In the genomic region with DNA sequence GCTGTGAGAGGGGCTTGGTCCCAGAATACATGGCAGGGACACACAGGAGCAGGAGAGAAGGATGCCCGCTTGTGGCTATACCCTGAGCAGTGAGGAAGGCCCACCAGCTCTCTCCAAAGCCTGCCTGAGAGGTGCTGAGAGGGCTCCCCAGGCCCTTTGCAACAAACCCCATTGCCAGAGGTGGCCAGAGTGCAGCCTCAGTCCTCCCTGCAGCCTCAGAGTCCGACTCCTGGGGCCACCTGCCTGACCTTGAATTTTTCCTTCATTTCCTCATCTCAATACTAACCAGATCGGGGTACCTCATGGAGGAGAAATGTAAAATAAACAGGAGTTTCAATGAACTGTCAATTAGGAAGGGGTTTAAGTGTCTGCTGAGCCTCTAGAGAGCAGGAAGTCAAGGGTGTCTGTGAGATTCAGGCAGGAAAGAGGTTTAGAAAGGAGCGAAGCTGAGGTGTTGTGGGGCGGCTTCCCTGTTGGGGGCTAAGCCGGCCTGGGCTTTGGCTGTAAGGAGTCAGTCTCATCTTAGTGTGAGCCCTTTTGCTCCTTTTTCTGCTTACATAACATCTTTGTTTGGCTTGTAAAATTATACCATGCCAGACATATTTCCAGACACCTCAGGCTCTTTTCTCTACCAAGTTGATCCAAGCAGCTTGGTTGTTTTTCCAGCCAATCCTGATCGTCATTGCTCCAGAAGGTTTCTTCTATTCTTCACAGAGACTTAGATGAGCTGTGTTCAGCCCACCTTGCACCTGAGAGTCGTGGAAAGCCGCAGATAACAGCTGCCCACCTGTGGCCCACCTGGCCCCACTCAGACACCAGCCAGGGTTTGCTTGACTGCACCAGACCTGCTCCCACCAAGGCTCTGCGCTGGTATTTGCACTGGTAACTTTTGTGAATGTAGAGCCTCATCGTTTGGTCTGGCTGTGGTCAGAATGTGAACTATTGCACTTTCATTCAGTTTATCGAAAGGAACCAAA, we compare ENCODE assay signal across 8 cellular contexts. TPM values are rescaled to one million over a fixed set of nuclear protein-coding genes. Genes with fewer than 3 reads are reported as not detected.
DNase-seq lines count a peak whose midpoint lies in the region; ATAC-seq and TF ChIP-seq lines count a peak whose summit lies in the region.

No MANE protein-coding gene starts in this region.

- peaks cover 5% of the 10 kb centered on the region for H3K4me1 ChIP-seq in psoas muscle

- no peak overlapping the region for H3K27ac ChIP-seq in psoas muscle

- intact Hi-C loops in psoas muscle (cut with DNase I) = no loop called here

- H3K27me3 ChIP-seq in psoas muscle (ENCODE audit: insufficient read depth in 3 of 3, low read length in 2 of 3) = no peaks in the 10 kb centered on the region

- DNase-seq in GM10266 (ENCODE audit: extremely low spot score) (peak; percentile 28), choroid plexus epithelial cell (ENCODE audit: low read depth) (peak; percentile 28), NCI-H2171 (lab: John Stamatoyannopoulos, UW) (no peak), SHP77 (lab: John Stamatoyannopoulos, UW) (no peak), omental fat pad (ENCODE audit: low spot score) (no peak), psoas muscle (no peak)

- H3K4me3 ChIP-seq in choroid plexus epithelial cell (ENCODE audit: low read depth, low read length) (no peak overlapping the region), psoas muscle (no peak overlapping the region)

- ATAC-seq in GM21367 (IDR thresholded peaks at IDR 0.05; ENCODE audit: unreplicated experiment) (peak; percentile 73), HG03521 (IDR thresholded peaks at IDR 0.05; ENCODE audit: unreplicated experiment) (peak; percentile 70), omental fat pad (ENCODE audit: low FRiP score) (no peak), psoas muscle (no peak)

- WGBS in psoas muscle, 3 donors = 83 to 86% (median 84%) methylated on average over 12 of the region's 12 CpGs

- H3K36me3 ChIP-seq in psoas muscle (ENCODE audit: insufficient read depth in 1 of 2, low read depth in 1 of 2) = no peaks in the 10 kb centered on the region

- TF ChIP-seq CTCF in GM10266 (IDR thresholded peaks at IDR 0.05; ENCODE audit: control insufficient read depth, insufficient read depth, low read depth, missing control alignments) (no peak), choroid plexus epithelial cell (conservative IDR thresholded peaks at IDR 0.05; ENCODE audit: low read depth, low read length) (no peak), omental fat pad (IDR thresholded peaks at IDR 0.05) (no peak), psoas muscle (IDR thresholded peaks at IDR 0.05) (no peak)

- H3K9me3 ChIP-seq in psoas muscle = no peaks in the 10 kb centered on the region

RNA-seq across cellular contexts. Expression of a gene that starts 36.7 kb away (rescaled TPM):
- 10 to 100 TPM; 18.0 to 34.7 (median 31.3) TPM for total RNA-seq in omental fat pad
- 10 to 100 TPM in 1 of 4 donors, 1 to 10 TPM in 3; 2.6 to 18.5 (median 6.1) TPM for total RNA-seq in psoas muscle
- 1 to 10 TPM in 2 of 3 donors, under 1 TPM in 1; 0.65 to 2.6 (median 1.9) TPM for polyA plus RNA-seq in psoas muscle

Comparison
In these comparisons a context has a peak if more than half of its experiments do, and no peak if none do; other contexts are left out.
1. DNase-seq: peak in GM10266 (single experiment) and choroid plexus epithelial cell (single experiment); none in NCI-H2171 (single experiment), SHP77 (0 of 2), omental fat pad (single experiment) and psoas muscle (0 of 2).
2. ATAC-seq: peak in GM21367 (single experiment) and HG03521 (single experiment); none in omental fat pad (single experiment) and psoas muscle (0 of 4).